ENCODE assay signal across 1 cellular context in the genomic region with DNA sequence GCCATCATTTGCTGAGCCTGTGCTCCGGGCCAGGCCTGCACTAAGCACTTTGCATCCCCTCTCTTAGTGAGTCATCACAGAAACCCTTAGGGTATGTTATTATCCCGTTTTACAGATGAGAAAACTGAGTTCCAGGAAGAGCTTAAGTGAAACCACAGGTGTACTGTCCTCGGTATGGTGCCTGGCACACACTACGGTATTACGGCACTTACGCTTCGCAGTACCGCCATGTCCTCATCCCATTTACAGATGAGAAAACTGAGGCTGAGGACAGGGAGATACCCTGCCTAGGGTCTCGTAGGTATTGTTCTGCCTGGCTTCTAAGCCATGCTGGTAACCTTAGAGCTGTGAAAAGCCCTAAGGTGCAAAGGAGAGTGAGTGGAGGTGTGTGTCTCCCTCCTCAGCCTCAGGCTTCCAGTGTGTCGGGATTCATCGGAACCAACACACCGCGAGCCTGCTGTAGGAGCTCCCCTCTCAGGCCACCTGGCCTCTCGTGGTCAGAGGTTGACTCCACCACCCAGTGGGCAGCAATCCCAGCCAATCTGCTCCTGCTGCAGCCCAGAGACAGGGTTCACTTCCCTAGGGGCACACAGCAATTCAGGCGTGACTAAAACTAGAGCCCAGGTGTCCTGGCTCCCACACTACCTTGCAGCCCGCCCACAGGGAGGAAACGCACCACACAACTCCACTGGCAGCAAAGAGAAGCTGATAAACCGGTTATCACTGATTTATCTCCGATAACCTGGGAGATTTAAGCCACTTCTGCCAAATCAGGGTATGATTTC.
TF ChIP-seq lines count a peak whose summit lies in the region.

No MANE protein-coding gene starts in this region.

TF ChIP-seq in HepG2, 621 proteins besides CTCF, POLR2A, EP300 and RAD21:
- TF ChIP-seq, protein P1, sequence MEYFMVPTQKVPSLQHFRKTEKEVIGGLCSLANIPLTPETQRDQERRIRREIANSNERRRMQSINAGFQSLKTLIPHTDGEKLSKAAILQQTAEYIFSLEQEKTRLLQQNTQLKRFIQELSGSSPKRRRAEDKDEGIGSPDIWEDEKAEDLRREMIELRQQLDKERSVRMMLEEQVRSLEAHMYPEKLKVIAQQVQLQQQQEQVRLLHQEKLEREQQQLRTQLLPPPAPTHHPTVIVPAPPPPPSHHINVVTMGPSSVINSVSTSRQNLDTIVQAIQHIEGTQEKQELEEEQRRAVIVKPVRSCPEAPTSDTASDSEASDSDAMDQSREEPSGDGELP (IDR thresholded peaks at IDR 0.05; ENCODE audit: borderline replicate concordance, low read depth), result no peak
- TF ChIP-seq, protein P2, sequence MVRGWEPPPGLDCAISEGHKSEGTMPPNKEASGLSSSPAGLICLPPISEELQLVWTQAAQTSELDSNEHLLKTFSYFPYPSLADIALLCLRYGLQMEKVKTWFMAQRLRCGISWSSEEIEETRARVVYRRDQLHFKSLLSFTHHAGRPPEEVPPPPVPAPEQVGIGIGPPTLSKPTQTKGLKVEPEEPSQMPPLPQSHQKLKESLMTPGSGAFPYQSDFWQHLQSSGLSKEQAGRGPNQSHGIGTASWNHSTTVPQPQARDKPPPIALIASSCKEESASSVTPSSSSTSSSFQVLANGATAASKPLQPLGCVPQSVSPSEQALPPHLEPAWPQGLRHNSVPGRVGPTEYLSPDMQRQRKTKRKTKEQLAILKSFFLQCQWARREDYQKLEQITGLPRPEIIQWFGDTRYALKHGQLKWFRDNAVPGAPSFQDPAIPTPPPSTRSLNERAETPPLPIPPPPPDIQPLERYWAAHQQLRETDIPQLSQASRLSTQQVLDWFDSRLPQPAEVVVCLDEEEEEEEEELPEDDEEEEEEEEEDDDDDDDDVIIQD (CRISPR knock-in tag; IDR thresholded peaks at IDR 0.05; ENCODE audit: low read depth), result no peak
- TF ChIP-seq ZNF430 (CRISPR knock-in tag; IDR thresholded peaks at IDR 0.05), result no peak
- no peak for TF ChIP-seq ZBTB7A (CRISPR knock-in tag; IDR thresholded peaks at IDR 0.05)
- no peak for TF ChIP-seq GPN1 (CRISPR knock-in tag; IDR thresholded peaks at IDR 0.05; ENCODE audit: borderline replicate concordance)
- TF ChIP-seq ZNF629 (CRISPR knock-in tag; conservative IDR thresholded peaks at IDR 0.05), result peak; percentile 63; the same call in 1 of the 2 replicates
- TF ChIP-seq, protein P3, sequence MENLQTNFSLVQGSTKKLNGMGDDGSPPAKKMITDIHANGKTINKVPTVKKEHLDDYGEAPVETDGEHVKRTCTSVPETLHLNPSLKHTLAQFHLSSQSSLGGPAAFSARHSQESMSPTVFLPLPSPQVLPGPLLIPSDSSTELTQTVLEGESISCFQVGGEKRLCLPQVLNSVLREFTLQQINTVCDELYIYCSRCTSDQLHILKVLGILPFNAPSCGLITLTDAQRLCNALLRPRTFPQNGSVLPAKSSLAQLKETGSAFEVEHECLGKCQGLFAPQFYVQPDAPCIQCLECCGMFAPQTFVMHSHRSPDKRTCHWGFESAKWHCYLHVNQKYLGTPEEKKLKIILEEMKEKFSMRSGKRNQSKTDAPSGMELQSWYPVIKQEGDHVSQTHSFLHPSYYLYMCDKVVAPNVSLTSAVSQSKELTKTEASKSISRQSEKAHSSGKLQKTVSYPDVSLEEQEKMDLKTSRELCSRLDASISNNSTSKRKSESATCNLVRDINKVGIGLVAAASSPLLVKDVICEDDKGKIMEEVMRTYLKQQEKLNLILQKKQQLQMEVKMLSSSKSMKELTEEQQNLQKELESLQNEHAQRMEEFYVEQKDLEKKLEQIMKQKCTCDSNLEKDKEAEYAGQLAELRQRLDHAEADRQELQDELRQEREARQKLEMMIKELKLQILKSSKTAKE (CRISPR knock-in tag; IDR thresholded peaks at IDR 0.05; ENCODE audit: borderline replicate concordance), result no peak
- no peak for TF ChIP-seq HIC2 (CRISPR knock-in tag; IDR thresholded peaks at IDR 0.05; ENCODE audit: low read depth)
- TF ChIP-seq ZNF768 (CRISPR knock-in tag; IDR thresholded peaks at IDR 0.05), result peak; percentile 93
